15 cellular contexts compared by ENCODE assay signal in the genomic region with DNA sequence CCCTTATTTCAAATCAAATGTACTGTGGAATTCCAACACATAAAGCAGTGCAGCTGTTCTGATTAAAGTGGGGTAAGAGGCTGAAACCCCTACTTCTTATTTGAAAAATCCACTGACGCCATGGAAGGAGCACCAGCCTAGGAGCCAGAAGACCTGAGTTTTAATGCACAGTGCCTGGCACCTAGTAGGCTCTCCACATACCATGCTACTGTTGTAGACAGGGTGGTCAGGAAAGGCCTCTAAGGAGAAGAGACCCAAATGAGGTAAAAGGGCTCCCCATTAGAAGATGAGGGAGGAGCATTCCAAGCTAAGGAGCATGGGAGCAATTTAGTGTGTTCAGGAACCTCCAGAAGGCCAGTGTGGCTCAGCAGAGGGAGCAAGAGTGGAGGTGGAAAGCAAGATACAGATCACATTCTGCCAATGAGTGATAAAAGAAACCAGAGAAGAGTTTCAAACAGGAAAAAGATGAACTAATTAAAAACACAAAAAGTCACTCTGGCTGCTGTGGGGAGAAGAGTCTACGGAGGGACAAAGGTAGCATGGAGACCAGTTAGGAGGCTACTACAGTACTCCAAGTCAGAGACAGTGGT. TPM values are rescaled to one million over a fixed set of nuclear protein-coding genes. Genes with fewer than 3 reads are reported as not detected.
A peak's percentile ranks its signal among the peaks of the same experiment; 100 is the strongest.
DNase-seq lines count a peak whose midpoint lies in the region; ATAC-seq, FAIRE-seq and TF ChIP-seq lines count a peak whose summit lies in the region.
"Had no signal": no experiment of that assay in that cellular context is flagged by ENCODE, and none has a peak within 500 bp of the region (broad histone marks: within the 10 kb centered on the region; RNA-seq: fewer than 3 reads in every experiment).

No MANE protein-coding gene starts in this region.

- no peaks in the 10 kb centered on the region for H3K27me3 ChIP-seq in CD8-positive, alpha-beta T cell (ENCODE audit: insufficient read depth, low read length)
- H3K27me3 ChIP-seq: brain microvascular endothelial cell had no signal

- TF ChIP-seq RAD21 in A549 (conservative IDR thresholded peaks at IDR 0.05 in 1 of 2, IDR thresholded peaks at IDR 0.05 in 1 of 2), result no peak

- no peaks in the 10 kb centered on the region for H3K36me3 ChIP-seq in CD8-positive, alpha-beta T cell (ENCODE audit: insufficient read depth, low read length)

- H3K4me1 ChIP-seq in A549, result peaks cover 10% of the 10 kb centered on the region; the same call in 1 of the 3 replicates
- no peaks in the 10 kb centered on the region for H3K4me1 ChIP-seq in CD8-positive, alpha-beta T cell (ENCODE audit: insufficient read depth, low read length)
- H3K4me1 ChIP-seq: lower lobe of right lung had no signal

- CTCF ChIA-PET in A549 (lab: Yijun Ruan, JAX), result interaction anchor here (0.8 to 2.0 kb wide), 4 partner anchors 10 to 94 kb away, joined by 3 to 6 read pairs (median 3); a partner anchor contains a TSS
- CTCF ChIA-PET in CD8-positive, alpha-beta T cell (lab: Charles Lee), result no interaction called here
- CTCF ChIA-PET in activated CD8-positive, alpha-beta T cell treated with anti-CD3 and anti-CD28 coated beads, Interleukin-2, amount 10 ng/mL, durations not matched to agents 7 days and 5 days (lab: Charles Lee), result interaction anchor here (2.9 to 3.1 kb wide), 2 partner anchors 8 to 11 kb away, joined by 13 to 16 read pairs; a partner anchor contains a TSS

- peak overlapping the region; percentile 33 for H3K27ac Mint-ChIP-seq in CD8-positive, alpha-beta T cell
- peak overlapping the region; percentile 40 for H3K27ac Mint-ChIP-seq in activated CD8-positive, alpha-beta T cell treated with anti-CD3 and anti-CD28 coated beads, Interleukin-2, amount 10 ng/mL, durations not matched to agents 7 days and 5 days

- intact Hi-C loops in CD8-positive, alpha-beta T cell (cut with DNase I, micrococcal nuclease), result loop anchor here in 1 of 2 experiments (10.0 kb wide), 1 partner anchor 1083 kb away; no protein-coding TSS in a partner anchor

- H3K27ac ChIP-seq in A549, result peak overlapping the region in 1 of 2 experiments; percentile 64; a peak in 4 of 6 replicates
- H3K27ac ChIP-seq in CD8-positive, alpha-beta T cell (ENCODE audit: low read depth, low read length), result no peak overlapping the region
- H3K27ac ChIP-seq: brain microvascular endothelial cell, lower lobe of right lung had no signal

- H3K9me3 ChIP-seq in A549, result no peaks in the 10 kb centered on the region
- H3K9me3 ChIP-seq in CD8-positive, alpha-beta T cell (ENCODE audit: low read length), result no peaks in the 10 kb centered on the region
- H3K9me3 ChIP-seq: lower lobe of right lung had no signal

- no peak overlapping the region for H3K4me3 ChIP-seq in A549
- H3K4me3 ChIP-seq in CD8-positive, alpha-beta T cell (ENCODE audit: low read depth, low read length), result no peak overlapping the region
- H3K4me3 ChIP-seq: lower lobe of right lung had no signal

- WGBS in A549 (ENCODE audit: missing lambda C conversion rate), result 92% methylated on average over 2 of the region's 2 CpGs

- H3K4me1 Mint-ChIP-seq in CD8-positive, alpha-beta T cell (ENCODE audit: low read depth), result peaks cover 7% of the 10 kb centered on the region
- peaks cover 18% of the 10 kb centered on the region for H3K4me1 Mint-ChIP-seq in activated CD8-positive, alpha-beta T cell treated with anti-CD3 and anti-CD28 coated beads, Interleukin-2, amount 10 ng/mL, durations not matched to agents 7 days and 5 days (ENCODE audit: low read depth)

- FAIRE-seq in A549 (lab: Jason Lieb, UNC) (no peak), D721Med (lab: Jason Lieb, UNC) (no peak)
- FAIRE-seq: G401.6 had no signal

- peak overlapping the region; percentile 33; the same call in 1 of the 3 replicates for H3K4me2 ChIP-seq in A549

- no peaks in the 10 kb centered on the region for H3K27me3 Mint-ChIP-seq in CD8-positive, alpha-beta T cell (ENCODE audit: low read depth)
- no peaks in the 10 kb centered on the region for H3K27me3 Mint-ChIP-seq in activated CD8-positive, alpha-beta T cell treated with anti-CD3 and anti-CD28 coated beads, Interleukin-2, amount 10 ng/mL, durations not matched to agents 7 days and 5 days (ENCODE audit: low read depth)

- TF ChIP-seq CTCF in A549 (IDR thresholded peaks at IDR 0.05) (no peak), D721Med (IDR thresholded peaks at IDR 0.05; ENCODE audit: insufficient read depth, missing control alignments) (no peak)
- no peak for TF ChIP-seq CTCF in CD8-positive, alpha-beta T cell (IDR thresholded peaks at IDR 0.05)

- no peaks in the 10 kb centered on the region for H3K9me3 Mint-ChIP-seq in CD8-positive, alpha-beta T cell
- H3K9me3 Mint-ChIP-seq in activated CD8-positive, alpha-beta T cell treated with anti-CD3 and anti-CD28 coated beads, Interleukin-2, amount 10 ng/mL, durations not matched to agents 7 days and 5 days (ENCODE audit: insufficient read depth), result no peaks in the 10 kb centered on the region

- TF ChIP-seq EP300 in A549 (IDR thresholded peaks at IDR 0.05), result no peak

- peaks cover 21% of the 10 kb centered on the region for H3K36me3 Mint-ChIP-seq in CD8-positive, alpha-beta T cell
- peaks cover 2% of the 10 kb centered on the region for H3K36me3 Mint-ChIP-seq in activated CD8-positive, alpha-beta T cell treated with anti-CD3 and anti-CD28 coated beads, Interleukin-2, amount 10 ng/mL, durations not matched to agents 7 days and 5 days (ENCODE audit: low read depth)

- no peak for ATAC-seq in A549
- ATAC-seq in CD8-positive, alpha-beta T cell, result no peak
- peak; percentile 45 for ATAC-seq in GM21423 (IDR thresholded peaks at IDR 0.05; ENCODE audit: unreplicated experiment)
- no peak for ATAC-seq in activated CD8-positive, alpha-beta T cell treated with anti-CD3 and anti-CD28 coated beads, Interleukin-2, amount 10 ng/mL, durations not matched to agents 7 days and 5 days
- ATAC-seq in GM21528 (IDR thresholded peaks at IDR 0.05; ENCODE audit: low FRiP score, unreplicated experiment), result no peak
- ATAC-seq: lower lobe of right lung, right cardiac atrium had no signal

- POLR2A ChIA-PET in A549 (lab: Yijun Ruan, JAX), result no interaction called here
- POLR2A ChIA-PET in CD8-positive, alpha-beta T cell (lab: Charles Lee), result no interaction called here
- POLR2A ChIA-PET in activated CD8-positive, alpha-beta T cell treated with anti-CD3 and anti-CD28 coated beads, Interleukin-2, amount 10 ng/mL, durations not matched to agents 7 days and 5 days (lab: Charles Lee), result interaction anchor here (0.9 kb wide), 1 partner anchor 12 kb away, joined by 3 read pairs; a partner anchor contains a TSS

- DNase-seq in A549 (ENCODE audit: low read depth in 1 of 2, low spot score in 1 of 2), result no peak
- no peak for DNase-seq in CD8-positive, alpha-beta T cell
- no peak for DNase-seq in activated CD8-positive, alpha-beta T cell treated with anti-CD3 and anti-CD28 coated beads, Interleukin-2, amount 10 ng/mL, durations not matched to agents 7 days and 5 days
- DNase-seq in NCI-H1048 (lab: John Stamatoyannopoulos, UW), result no peak
- DNase-seq in D721Med (ENCODE audit: insufficient read length, low spot score), result no peak
- DNase-seq in hippocampal formation (lab: John Stamatoyannopoulos, UW), result no peak
- DNase-seq: effector CD8-positive, alpha-beta T cell; lower lobe of right lung; NCI-H1105; right cardiac atrium; stimulated activated CD4-positive, alpha-beta T cell treated with anti-CD3 and anti-CD28 coated beads, Interleukin-2, amount 100 ng/mL, for 48 hours had no signal

- no peak overlapping the region for H3K4me3 Mint-ChIP-seq in CD8-positive, alpha-beta T cell
- no peak overlapping the region for H3K4me3 Mint-ChIP-seq in activated CD8-positive, alpha-beta T cell treated with anti-CD3 and anti-CD28 coated beads, Interleukin-2, amount 10 ng/mL, durations not matched to agents 7 days and 5 days

- TF ChIP-seq POLR2A in A549 (IDR thresholded peaks at IDR 0.05; ENCODE audit: low read length), result no peak

TF ChIP-seq in A549, 52 proteins besides CTCF, POLR2A, EP300 and RAD21 (continues in another document):
- no peak for TF ChIP-seq CHD2 (IDR thresholded peaks at IDR 0.05; ENCODE audit: low read length, partially characterized antibody)
- no peak for TF ChIP-seq POLR2AphosphoS2 (conservative IDR thresholded peaks at IDR 0.05; ENCODE audit: low read length)
- TF ChIP-seq MYC (IDR thresholded peaks at IDR 0.05; ENCODE audit: borderline replicate concordance, low read length), result no peak
- TF ChIP-seq RNF2 (IDR thresholded peaks at IDR 0.05; ENCODE audit: borderline replicate concordance, low read depth), result no peak
- no peak for TF ChIP-seq MAZ (IDR thresholded peaks at IDR 0.05; ENCODE audit: borderline replicate concordance, low read depth, low read length)
- TF ChIP-seq NFE2L2 (conservative IDR thresholded peaks at IDR 0.05; ENCODE audit: low read length), result no peak
- TF ChIP-seq ZNF302 (CRISPR knock-in tag; IDR thresholded peaks at IDR 0.05), result no peak
- TF ChIP-seq FOSB (CRISPR knock-in tag; IDR thresholded peaks at IDR 0.05), result no peak

RNA-seq across cellular contexts. Expression of a gene that starts 11.8 kb away (rescaled TPM):
- polyA plus RNA-seq in A549 (2011; rRNA removed), result 7.9 and 12.0 TPM in 2 replicates
- polyA plus RNA-seq in A549 (2012; cell fraction: cytosol; rRNA removed), result 11.0 and 13.3 TPM in 2 replicates
- polyA plus RNA-seq in A549 (2012; cell fraction: nucleus; rRNA removed), result 39.9 and 45.7 TPM in 2 replicates
- polyA plus RNA-seq in A549 (2017; fragmentation: RNase III; extraction: RNeasy Plus Mini Kit Qiagen cat#74134 plus additional on column Dnase treatment), result 10.5 to 10.9 TPM (median 10.6 TPM) in 3 replicates
- 15.1 and 17.7 TPM in 2 replicates for polyA minus RNA-seq in A549 (2011; rRNA and poly(A)+ RNA removed)
- total RNA-seq in CD8-positive, alpha-beta T cell, result 10 to 100 TPM; 54.6 to 57.8 TPM
- 10 to 100 TPM; 39.4 to 41.6 TPM for total RNA-seq in activated CD8-positive, alpha-beta T cell treated with anti-CD3 and anti-CD28 coated beads, Interleukin-2, amount 10 ng/mL, durations not matched to agents 7 days and 5 days

RNA-seq across cellular contexts. Expression of a gene that starts 34.0 kb away (rescaled TPM):
- polyA plus RNA-seq in A549 (2011; rRNA removed), result 0.06 and 0.09 TPM in 2 replicates
- polyA plus RNA-seq in A549 (2012; cell fraction: cytosol; rRNA removed), result 0.03 and 0.05 TPM in 2 replicates
- polyA plus RNA-seq in A549 (2012; cell fraction: nucleus; rRNA removed), result 0.11 TPM in 2 replicates
- 0.07 to 0.13 TPM (median 0.09 TPM) in 3 replicates for polyA plus RNA-seq in A549 (2017; fragmentation: RNase III; extraction: RNeasy Plus Mini Kit Qiagen cat#74134 plus additional on column Dnase treatment)
- 0.04 and 0.15 TPM in 2 replicates for polyA minus RNA-seq in A549 (2011; rRNA and poly(A)+ RNA removed)
- total RNA-seq in CD8-positive, alpha-beta T cell, result not detected
- under 1 TPM in 1 of 2 experiments, not detected in 1; 0.03 TPM for total RNA-seq in activated CD8-positive, alpha-beta T cell treated with anti-CD3 and anti-CD28 coated beads, Interleukin-2, amount 10 ng/mL, durations not matched to agents 7 days and 5 days

RNA-seq across cellular contexts. Expression of a gene that starts 49.9 kb away (rescaled TPM):
- polyA plus RNA-seq in A549 (2011; rRNA removed) (0.05 and 0.13 TPM in 2 replicates), A549 (2017; fragmentation: RNase III; extraction: RNeasy Plus Mini Kit Qiagen cat#74134 plus additional on column Dnase treatment) (0.05 to 0.08 TPM (median 0.07 TPM) in 3 replicates)
- 0.08 and 0.09 TPM in 2 replicates for polyA plus RNA-seq in A549 (2012; cell fraction: cytosol; rRNA removed)
- 0.32 and 0.61 TPM in 2 replicates for polyA plus RNA-seq in A549 (2012; cell fraction: nucleus; rRNA removed)
- polyA minus RNA-seq in A549 (2011; rRNA and poly(A)+ RNA removed), result not detected in 2 replicates
- total RNA-seq in CD8-positive, alpha-beta T cell, result 100 to 1,000 TPM; 172 to 182 TPM
- total RNA-seq in activated CD8-positive, alpha-beta T cell treated with anti-CD3 and anti-CD28 coated beads, Interleukin-2, amount 10 ng/mL, durations not matched to agents 7 days and 5 days, result 100 to 1,000 TPM; 191 to 195 TPM
